2 cellular contexts compared by ENCODE assay signal in genomic region chr6:117266267-117266797, GRCh38.
TF ChIP-seq lines count a peak whose summit lies in the region.

No MANE protein-coding gene starts in this region.

TF ChIP-seq in SK-N-SH, 30 proteins besides CTCF, POLR2A, EP300 and RAD21 (continued from another document):
- TF ChIP-seq FOXJ3 (CRISPR knock-in tag; IDR thresholded peaks at IDR 0.05) (no peak), MAX (IDR thresholded peaks at IDR 0.05; ENCODE audit: low read depth) (no peak), FOXM1 (IDR thresholded peaks at IDR 0.05; ENCODE audit: low read depth) (no peak), TCF12 (IDR thresholded peaks at IDR 0.05) (no peak), NRF1 (IDR thresholded peaks at IDR 0.05; ENCODE audit: low read depth, low read length) (no peak), RXRA (IDR thresholded peaks at IDR 0.05; ENCODE audit: borderline replicate concordance, low read depth) (no peak), PBX3 (IDR thresholded peaks at IDR 0.05) (no peak), SMC3 (IDR thresholded peaks at IDR 0.05; ENCODE audit: low read depth, low read length) (no peak), MXI1 (IDR thresholded peaks at IDR 0.05; ENCODE audit: low read depth, low read length) (no peak), USF1 (IDR thresholded peaks at IDR 0.05; ENCODE audit: borderline replicate concordance, low read depth) (no peak), MEF2A (IDR thresholded peaks at IDR 0.05; ENCODE audit: borderline replicate concordance, low read depth) (no peak), USF2 (IDR thresholded peaks at IDR 0.05; ENCODE audit: borderline replicate concordance, low read depth, low read length) (no peak), REST (IDR thresholded peaks at IDR 0.05; ENCODE audit: low read depth, low read length) (no peak), RCOR1 (IDR thresholded peaks at IDR 0.05; ENCODE audit: low read length) (no peak)

TF ChIP-seq in SK-N-SH treated with all-trans-retinoic acid at 6 μM for 48 hours, 23 proteins besides CTCF, POLR2A, EP300 and RAD21 (continued from another document):
- TF ChIP-seq CREB5 (CRISPR knock-in tag; IDR thresholded peaks at IDR 0.05; ENCODE audit: low read depth) (no peak), ARNTL (CRISPR knock-in tag; IDR thresholded peaks at IDR 0.05; ENCODE audit: borderline replicate concordance, low read depth) (no peak), ISL1 (CRISPR knock-in tag; IDR thresholded peaks at IDR 0.05) (no peak), PPARA (CRISPR knock-in tag; IDR thresholded peaks at IDR 0.05; ENCODE audit: borderline replicate concordance) (no peak), TOX (CRISPR knock-in tag; IDR thresholded peaks at IDR 0.05; ENCODE audit: borderline replicate concordance) (no peak), ESRRG (CRISPR knock-in tag; IDR thresholded peaks at IDR 0.05) (no peak), CSDC2 (CRISPR knock-in tag; IDR thresholded peaks at IDR 0.05) (no peak), RARB (CRISPR knock-in tag; IDR thresholded peaks at IDR 0.05) (no peak), ZNF8 (CRISPR knock-in tag; IDR thresholded peaks at IDR 0.05) (no peak)
